10 cellular contexts compared by ENCODE assay signal in the genomic region with DNA sequence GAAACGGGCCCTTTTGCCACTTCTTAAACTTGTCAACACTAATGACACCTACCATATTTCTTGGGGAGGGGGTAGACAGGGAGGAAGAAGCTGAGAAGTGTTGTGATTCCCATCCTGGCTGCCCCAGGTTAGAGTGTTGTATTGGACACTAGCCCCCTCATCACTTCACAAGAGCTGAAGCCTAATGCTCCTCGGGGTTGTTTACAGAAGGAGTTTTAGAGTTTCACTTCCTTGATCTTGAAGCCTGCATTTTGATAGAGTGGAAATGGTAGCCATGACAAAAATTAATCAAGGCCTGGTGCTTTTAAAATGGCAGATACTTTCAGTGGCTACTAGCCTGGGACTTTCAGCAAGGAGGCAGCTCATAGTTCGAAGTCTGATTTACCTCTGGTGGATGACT. TPM values are rescaled to one million over a fixed set of nuclear protein-coding genes. Genes with fewer than 3 reads are reported as not detected.
A peak's percentile ranks its signal among the peaks of the same experiment; 100 is the strongest.
DNase-seq lines count a peak whose midpoint lies in the region; ATAC-seq and TF ChIP-seq lines count a peak whose summit lies in the region.
"Had no signal": no experiment of that assay in that cellular context is flagged by ENCODE, and none has a peak within 500 bp of the region (broad histone marks: within the 10 kb centered on the region; RNA-seq: fewer than 3 reads in every experiment).

No MANE protein-coding gene starts in this region.

- no peak for DNase-seq in Calu3
- DNase-seq in activated CD8-positive, alpha-beta T cell treated with anti-CD3 and anti-CD28 coated beads for 36 hours, result no peak
- DNase-seq in naive thymus-derived CD4-positive, alpha-beta T cell, result no peak
- no peak for DNase-seq in H9
- DNase-seq: glutamatergic neuron, pancreas had no signal

- H4K8ac ChIP-seq in H9 (replicated peaks; ENCODE audit: insufficient read length, low read depth, low read length), result no peak overlapping the region

- no peak overlapping the region for H3K14ac ChIP-seq in H9 (ENCODE audit: insufficient read depth, low read length)

- H3K4me2 ChIP-seq in H9 (ENCODE audit: insufficient read depth, insufficient read length, low read length), result no peak overlapping the region

- H3K27me3 ChIP-seq in HUES48 (ENCODE audit: control insufficient read depth, insufficient read depth, low read length) (no peaks in the 10 kb centered on the region), H9 (ENCODE audit: insufficient read depth, low read length) (no peaks in the 10 kb centered on the region)
- no peaks in the 10 kb centered on the region for H3K27me3 ChIP-seq in naive thymus-derived CD4-positive, alpha-beta T cell (ENCODE audit: control insufficient read depth in 2 of 2, insufficient read depth in 2 of 2, low read length in 2 of 2)
- H3K27me3 ChIP-seq: pancreas had no signal

- H2BK20ac ChIP-seq in H9 (ENCODE audit: low read depth, low read length, poor library complexity, severe bottlenecking), result no peak overlapping the region

- no peak overlapping the region for H3K23ac ChIP-seq in H9 (ENCODE audit: insufficient read length, low read depth, low read length)

- no peak overlapping the region for H2BK15ac ChIP-seq in H9 (ENCODE audit: low read depth, low read length)

- no peak overlapping the region for H2BK5ac ChIP-seq in H9 (ENCODE audit: insufficient read length, low read length)

- H2BK120ac ChIP-seq in H9 (ENCODE audit: low read depth, low read length, poor library complexity, severe bottlenecking), result no peak overlapping the region

- H4K5ac ChIP-seq in H9 (ENCODE audit: insufficient read length, low read depth, low read length), result no peak overlapping the region

- no peak overlapping the region for H2AFZ ChIP-seq in H9 (ENCODE audit: low read length)

- no peak overlapping the region for H3K9ac ChIP-seq in HUES48 (ENCODE audit: low read depth, low read length)
- no peak overlapping the region for H3K9ac ChIP-seq in H9 (ENCODE audit: extremely low read depth, insufficient read length, low read length)

- H3K27ac ChIP-seq in HUES48 (ENCODE audit: low read depth, low read length) (peak overlapping the region; percentile 75), H9 (ENCODE audit: insufficient read length, low read depth, low read length) (no peak overlapping the region)
- no peak overlapping the region for H3K27ac ChIP-seq in naive thymus-derived CD4-positive, alpha-beta T cell (ENCODE audit: low read depth, low read length)

- H3K9me3 Mint-ChIP-seq in Calu3 (ENCODE audit: low read depth, unreplicated experiment), result no peaks in the 10 kb centered on the region
- no peaks in the 10 kb centered on the region for H3K9me3 Mint-ChIP-seq in activated CD8-positive, alpha-beta T cell treated with anti-CD3 and anti-CD28 coated beads for 36 hours
- no peaks in the 10 kb centered on the region for H3K9me3 Mint-ChIP-seq in naive thymus-derived CD4-positive, alpha-beta T cell
- H3K9me3 Mint-ChIP-seq in H9, result no peaks in the 10 kb centered on the region

- WGBS in H9 (ENCODE audit: extremely low coverage, insufficient read length, low lambda C conversion rate), result no CpG with 5 or more reads among the region's 3 CpGs

- intact Hi-C loops in Calu3 (cut with micrococcal nuclease; ENCODE audit: unreplicated experiment), result no loop called here
- intact Hi-C loops in activated CD8-positive, alpha-beta T cell treated with anti-CD3 and anti-CD28 coated beads for 36 hours (cut with micrococcal nuclease), result no loop called here
- intact Hi-C loops in naive thymus-derived CD4-positive, alpha-beta T cell (cut with micrococcal nuclease), result loop anchor here in 1 of 2 donors (1.0 kb wide), 1 partner anchor 37 kb away; no protein-coding TSS in a partner anchor

- no peak overlapping the region for H2AK5ac ChIP-seq in H9 (ENCODE audit: insufficient read length, low read length)

- H3K56ac ChIP-seq in H9 (ENCODE audit: insufficient read length, low read depth, low read length), result no peak overlapping the region

- H3K4me3 ChIP-seq in HUES48 (ENCODE audit: low read depth, low read length), result no peak overlapping the region
- H3K4me3 ChIP-seq in naive thymus-derived CD4-positive, alpha-beta T cell (ENCODE audit: low read length), result no peak overlapping the region
- H3K4me3 ChIP-seq: pancreas had no signal

- TF ChIP-seq CTCF in Calu3 (IDR thresholded peaks at IDR 0.05; ENCODE audit: unreplicated experiment) (no peak), H9 (conservative IDR thresholded peaks at IDR 0.05) (no peak)
- no peak for TF ChIP-seq CTCF in activated CD8-positive, alpha-beta T cell treated with anti-CD3 and anti-CD28 coated beads for 36 hours (IDR thresholded peaks at IDR 0.05)

- no peak for ATAC-seq in activated CD8-positive, alpha-beta T cell treated with anti-CD3 and anti-CD28 coated beads for 36 hours
- ATAC-seq in naive thymus-derived CD4-positive, alpha-beta T cell, result peak; percentile 36
- ATAC-seq in HG02610 (IDR thresholded peaks at IDR 0.05; ENCODE audit: unreplicated experiment) (no peak), GM21423 (IDR thresholded peaks at IDR 0.05; ENCODE audit: unreplicated experiment) (no peak), HG03095 (IDR thresholded peaks at IDR 0.05; ENCODE audit: unreplicated experiment) (no peak)

- H3K4me3 Mint-ChIP-seq in Calu3 (ENCODE audit: low read depth, unreplicated experiment) (no peak overlapping the region), H9 (no peak overlapping the region; a peak in 1 of 5 replicates)
- H3K4me3 Mint-ChIP-seq in activated CD8-positive, alpha-beta T cell treated with anti-CD3 and anti-CD28 coated beads for 36 hours, result peak overlapping the region; percentile 42
- peak overlapping the region in 9 of 10 donors; percentile 18 to 78 (median 55) for H3K4me3 Mint-ChIP-seq in naive thymus-derived CD4-positive, alpha-beta T cell

- H2BK12ac ChIP-seq in H9 (ENCODE audit: insufficient read length, low read depth, low read length), result no peak overlapping the region

- H3K23me2 ChIP-seq in H9 (ENCODE audit: insufficient read length, low read depth, low read length, poor library complexity, severe bottlenecking), result no peaks in the 10 kb centered on the region

- H4K20me1 ChIP-seq in H9 (ENCODE audit: control insufficient read depth, insufficient read depth, insufficient read length), result no peaks in the 10 kb centered on the region

- no peak overlapping the region for H3K4ac ChIP-seq in H9 (ENCODE audit: low read depth, low read length)

- POLR2A ChIA-PET in activated CD8-positive, alpha-beta T cell treated with anti-CD3 and anti-CD28 coated beads for 36 hours (lab: Charles Lee), result interaction anchor here (0.7 to 4.0 kb wide), 3 partner anchors 12 to 25 kb away, joined by 3 to 31 read pairs (median 3); a partner anchor contains a TSS
- POLR2A ChIA-PET in naive thymus-derived CD4-positive, alpha-beta T cell (lab: Charles Lee), result interaction anchor here (0.9 to 1.6 kb wide), 2 partner anchors 10 to 11 kb away, joined by 3 to 13 read pairs; a partner anchor contains a TSS

- peaks cover 41% of the 10 kb centered on the region for H3K79me2 ChIP-seq in H9 (ENCODE audit: insufficient read depth, low read length)

- H3K27me3 Mint-ChIP-seq in Calu3 (ENCODE audit: unreplicated experiment) (no peaks in the 10 kb centered on the region), H9 (ENCODE audit: low read depth) (no peaks in the 10 kb centered on the region)
- no peaks in the 10 kb centered on the region for H3K27me3 Mint-ChIP-seq in activated CD8-positive, alpha-beta T cell treated with anti-CD3 and anti-CD28 coated beads for 36 hours
- H3K27me3 Mint-ChIP-seq in naive thymus-derived CD4-positive, alpha-beta T cell, result no peaks in the 10 kb centered on the region

- no TSS peak for BruUV-seq in Calu3 (replicated peaks; lab: Mats Ljungman, UMichigan)

- H3K18ac ChIP-seq in H9 (ENCODE audit: insufficient read length, low read depth, low read length), result no peak overlapping the region

- peaks cover 45% of the 10 kb centered on the region for H3K4me1 Mint-ChIP-seq in Calu3 (ENCODE audit: low read depth, unreplicated experiment)
- H3K4me1 Mint-ChIP-seq in activated CD8-positive, alpha-beta T cell treated with anti-CD3 and anti-CD28 coated beads for 36 hours (ENCODE audit: low read depth), result peaks cover 85% of the 10 kb centered on the region
- H3K4me1 Mint-ChIP-seq in naive thymus-derived CD4-positive, alpha-beta T cell, result peaks cover 67 to 93% (median 88%) of the 10 kb centered on the region in 7 donors
- peaks cover 72 to 77% of the 10 kb centered on the region in 2 experiments for H3K4me1 Mint-ChIP-seq in H9

- H3K27ac Mint-ChIP-seq in Calu3 (ENCODE audit: unreplicated experiment), result peak overlapping the region; percentile 50
- H3K27ac Mint-ChIP-seq in activated CD8-positive, alpha-beta T cell treated with anti-CD3 and anti-CD28 coated beads for 36 hours, result peak overlapping the region; percentile 90
- H3K27ac Mint-ChIP-seq in naive thymus-derived CD4-positive, alpha-beta T cell, result peak overlapping the region; percentile 41 to 92 (median 56)
- H3K27ac Mint-ChIP-seq in H9, result peak overlapping the region in 1 of 3 experiments; percentile 43; a peak in 2 of 7 replicates

- H3K79me1 ChIP-seq in H9 (ENCODE audit: insufficient read depth, low read depth, low read length, poor library complexity, severe bottlenecking), result peaks cover 14% of the 10 kb centered on the region

- H4K91ac ChIP-seq in H9 (ENCODE audit: insufficient read length, low read depth, low read length), result no peak overlapping the region

- peaks cover 57% of the 10 kb centered on the region for H3K4me1 ChIP-seq in HUES48 (ENCODE audit: control insufficient read depth, insufficient read depth, low read length)
- H3K4me1 ChIP-seq in naive thymus-derived CD4-positive, alpha-beta T cell (ENCODE audit: control insufficient read depth in 2 of 2, insufficient read depth in 2 of 2, low read length in 2 of 2), result peaks cover 31 to 47% of the 10 kb centered on the region in 2 donors
- H3K4me1 ChIP-seq in H9 (ENCODE audit: insufficient read depth, low read length), result peaks cover 23% of the 10 kb centered on the region

- H3K9me3 ChIP-seq in HUES48 (ENCODE audit: control insufficient read depth, insufficient read depth, low read length), result no peaks in the 10 kb centered on the region
- no peaks in the 10 kb centered on the region for H3K9me3 ChIP-seq in naive thymus-derived CD4-positive, alpha-beta T cell (ENCODE audit: control insufficient read depth in 2 of 3, low read length in 3 of 3)
- no peaks in the 10 kb centered on the region for H3K9me3 ChIP-seq in H9 (ENCODE audit: control insufficient read depth, low read depth, low read length)
- H3K9me3 ChIP-seq: pancreas had no signal

- peaks cover 18% of the 10 kb centered on the region for H3K36me3 Mint-ChIP-seq in Calu3 (ENCODE audit: insufficient read depth, unreplicated experiment)
- peaks cover 35% of the 10 kb centered on the region for H3K36me3 Mint-ChIP-seq in activated CD8-positive, alpha-beta T cell treated with anti-CD3 and anti-CD28 coated beads for 36 hours (ENCODE audit: low read depth)
- H3K36me3 Mint-ChIP-seq in naive thymus-derived CD4-positive, alpha-beta T cell, result peaks cover 0 to 12% (median 8%) of the 10 kb centered on the region in 5 donors
- H3K36me3 Mint-ChIP-seq in H9 (ENCODE audit: insufficient read depth in 1 of 3, low read depth in 3 of 3), result no peaks in the 10 kb centered on the region

- CTCF ChIA-PET in Calu3 (lab: Charles Lee), result interaction anchor here (1.1 kb wide), 1 partner anchor 11 kb away, joined by 4 read pairs; a partner anchor contains a TSS
- CTCF ChIA-PET in activated CD8-positive, alpha-beta T cell treated with anti-CD3 and anti-CD28 coated beads for 36 hours (lab: Charles Lee), result interaction anchor here (2.0 to 3.7 kb wide), 2 partner anchors 10 to 102 kb away, joined by 12 to 21 read pairs; a partner anchor contains a TSS
- CTCF ChIA-PET in naive thymus-derived CD4-positive, alpha-beta T cell (lab: Charles Lee), result no interaction called here

- H3T11ph ChIP-seq in H9 (ENCODE audit: low read length), result no peak overlapping the region

- H3K36me3 ChIP-seq in HUES48 (ENCODE audit: control insufficient read depth, insufficient read depth, low read length), result no peaks in the 10 kb centered on the region
- H3K36me3 ChIP-seq in naive thymus-derived CD4-positive, alpha-beta T cell (ENCODE audit: control insufficient read depth in 2 of 3, insufficient read depth in 3 of 3, low read length in 3 of 3), result no peaks in the 10 kb centered on the region
- H3K36me3 ChIP-seq: pancreas had no signal

RNA-seq across cellular contexts. Expression of a gene that starts 11.0 kb away (rescaled TPM):
- 50.5 and 53.4 TPM in 2 replicates for total RNA-seq in Calu3 (2022)
- total RNA-seq in activated CD8-positive, alpha-beta T cell treated with anti-CD3 and anti-CD28 coated beads for 36 hours, result 10 to 100 TPM; 32.8 to 36.4 TPM
- 10 to 100 TPM; 36.7 to 49.5 (median 42.3) TPM for total RNA-seq in naive thymus-derived CD4-positive, alpha-beta T cell
- polyA plus RNA-seq in naive thymus-derived CD4-positive, alpha-beta T cell, result 10 to 100 TPM; 54.8 to 62.1 TPM
- 53.6 and 53.7 TPM in 2 replicates for total RNA-seq in H9 (2021)

RNA-seq across cellular contexts. Expression of a gene that starts 12.9 kb away (rescaled TPM):
- total RNA-seq in Calu3 (2022) (98.2 and 101 TPM in 2 replicates), H9 (2021) (57.3 and 57.7 TPM in 2 replicates)
- total RNA-seq in activated CD8-positive, alpha-beta T cell treated with anti-CD3 and anti-CD28 coated beads for 36 hours, result 100 to 1,000 TPM; 121 to 125 TPM
- 100 to 1,000 TPM in 1 of 5 experiments, 10 to 100 TPM in 4; 62.8 to 136 (median 81.2) TPM for total RNA-seq in naive thymus-derived CD4-positive, alpha-beta T cell
- 1 to 10 TPM; 9.0 to 9.5 TPM for polyA plus RNA-seq in naive thymus-derived CD4-positive, alpha-beta T cell

Comparison
In these comparisons a context has a peak if more than half of its experiments do, and no peak if none do; other contexts are left out.
1. H3K4me3 Mint-ChIP-seq: peak in activated CD8-positive, alpha-beta T cell treated with anti-CD3 and anti-CD28 coated beads for 36 hours (single experiment) and naive thymus-derived CD4-positive, alpha-beta T cell (9 of 10); none in Calu3 (single experiment) and H9 (0 of 2).